ENCODE assay signal across 19 cellular contexts in genomic region chr22:32123657-32124056, GRCh38. TPM values are rescaled to one million over a fixed set of nuclear protein-coding genes. Genes with fewer than 3 reads are reported as not detected.
DNase-seq lines count a peak whose midpoint lies in the region; ATAC-seq, FAIRE-seq and TF ChIP-seq lines count a peak whose summit lies in the region.
"Had no signal": no experiment of that assay in that cellular context is flagged by ENCODE, and none has a peak within 500 bp of the region (broad histone marks: within the 10 kb centered on the region; RNA-seq: fewer than 3 reads in every experiment).

No MANE protein-coding gene starts in this region.

- no peaks in the 10 kb centered on the region for H3K4me1 Mint-ChIP-seq in progenitor cell of endocrine pancreas (ENCODE audit: low read depth)
- H3K4me1 Mint-ChIP-seq in effector memory CD8-positive, alpha-beta T cell (ENCODE audit: low read depth in 2 of 2) = peaks cover 0 to 12% of the 10 kb centered on the region in 2 donors
- peaks cover 13% of the 10 kb centered on the region for H3K4me1 Mint-ChIP-seq in activated CD4-positive, alpha-beta memory T cell treated with anti-CD3 and anti-CD28 coated beads for 36 hours (ENCODE audit: low read depth)

- H3K9me3 Mint-ChIP-seq in progenitor cell of endocrine pancreas (ENCODE audit: low read depth) = no peaks in the 10 kb centered on the region
- no peaks in the 10 kb centered on the region for H3K9me3 Mint-ChIP-seq in effector memory CD8-positive, alpha-beta T cell
- H3K9me3 Mint-ChIP-seq in activated CD4-positive, alpha-beta memory T cell treated with anti-CD3 and anti-CD28 coated beads for 36 hours = no peaks in the 10 kb centered on the region
- H3K9me3 Mint-ChIP-seq: activated B cell treated with CpG ODN at 0.5 μM for 24 hours; dendritic cell treated with granulocyte-macrophage colony-stimulating factor and Interleukin-4, amounts not matched to agents 40 ng/mL and 50 ng/mL, for 4 days had no signal

- no peaks in the 10 kb centered on the region for H3K4me1 ChIP-seq in OCI-LY3 (ENCODE audit: low read length)
- H3K4me1 ChIP-seq: esophagus squamous epithelium, heart right ventricle had no signal

- no peak overlapping the region for H3K9ac ChIP-seq in OCI-LY3 (ENCODE audit: low read length)

- CTCF ChIA-PET in activated CD4-positive, alpha-beta memory T cell treated with anti-CD3 and anti-CD28 coated beads for 36 hours (lab: Charles Lee) = no interaction called here

- H3K36me3 Mint-ChIP-seq in progenitor cell of endocrine pancreas (ENCODE audit: insufficient read depth) = no peaks in the 10 kb centered on the region
- H3K36me3 Mint-ChIP-seq in effector memory CD8-positive, alpha-beta T cell (ENCODE audit: insufficient read depth) = peaks cover 5% of the 10 kb centered on the region
- no peaks in the 10 kb centered on the region for H3K36me3 Mint-ChIP-seq in activated CD4-positive, alpha-beta memory T cell treated with anti-CD3 and anti-CD28 coated beads for 36 hours
- H3K36me3 Mint-ChIP-seq: activated CD8-positive, alpha-beta memory T cell treated with anti-CD3 and anti-CD28 coated beads, Interleukin-2, amount 10 ng/mL, durations not matched to agents 7 days and 5 days; CD14-positive monocyte; naive B cell had no signal

- intact Hi-C loops in activated CD4-positive, alpha-beta memory T cell treated with anti-CD3 and anti-CD28 coated beads for 36 hours (cut with micrococcal nuclease) = no loop called here

- H3K27ac ChIP-seq in OCI-LY3 (ENCODE audit: low read length) = no peak overlapping the region
- H3K27ac ChIP-seq: esophagus squamous epithelium, heart right ventricle had no signal

- no peaks in the 10 kb centered on the region for H3K79me2 ChIP-seq in OCI-LY3 (ENCODE audit: low read length)

- H3K9me3 ChIP-seq in OCI-LY3 (ENCODE audit: insufficient read depth, low read length) = no peaks in the 10 kb centered on the region
- H3K9me3 ChIP-seq: esophagus squamous epithelium, heart right ventricle had no signal

- POLR2A ChIA-PET in activated CD4-positive, alpha-beta memory T cell treated with anti-CD3 and anti-CD28 coated beads for 36 hours (lab: Charles Lee) = no interaction called here

- TF ChIP-seq CTCF in OCI-LY3 (IDR thresholded peaks at IDR 0.05; ENCODE audit: low read depth, low read length) (peak; percentile 39), epithelial cell of proximal tubule (conservative IDR thresholded peaks at IDR 0.05; ENCODE audit: low read depth, low read length) (peak; percentile 21), progenitor cell of endocrine pancreas (IDR thresholded peaks at IDR 0.05; ENCODE audit: unreplicated experiment) (peak; percentile 25)

- H3K27me3 ChIP-seq in OCI-LY3 (ENCODE audit: low read depth, low read length) = no peaks in the 10 kb centered on the region
- H3K27me3 ChIP-seq: esophagus squamous epithelium, heart right ventricle had no signal

- H3K27me3 Mint-ChIP-seq in progenitor cell of endocrine pancreas = peaks cover 8% of the 10 kb centered on the region
- peaks cover 0 to 11% of the 10 kb centered on the region in 2 donors for H3K27me3 Mint-ChIP-seq in effector memory CD8-positive, alpha-beta T cell
- no peaks in the 10 kb centered on the region for H3K27me3 Mint-ChIP-seq in activated CD4-positive, alpha-beta memory T cell treated with anti-CD3 and anti-CD28 coated beads for 36 hours
- H3K27me3 Mint-ChIP-seq: activated B cell treated with CpG ODN at 0.5 μM for 24 hours; activated CD8-positive, alpha-beta memory T cell treated with anti-CD3 and anti-CD28 coated beads, Interleukin-2, amount 10 ng/mL, durations not matched to agents 7 days and 5 days had no signal

- H3K27ac Mint-ChIP-seq in progenitor cell of endocrine pancreas = no peak overlapping the region
- H3K27ac Mint-ChIP-seq in effector memory CD8-positive, alpha-beta T cell = no peak overlapping the region
- no peak overlapping the region for H3K27ac Mint-ChIP-seq in activated CD4-positive, alpha-beta memory T cell treated with anti-CD3 and anti-CD28 coated beads for 36 hours
- H3K27ac Mint-ChIP-seq: activated B cell treated with CpG ODN at 0.5 μM for 24 hours; activated CD8-positive, alpha-beta memory T cell treated with anti-CD3 and anti-CD28 coated beads, Interleukin-2, amount 10 ng/mL, durations not matched to agents 7 days and 5 days; CD14-positive monocyte; dendritic cell treated with granulocyte-macrophage colony-stimulating factor and Interleukin-4, amounts not matched to agents 40 ng/mL and 50 ng/mL, for 4 days had no signal

- no peaks in the 10 kb centered on the region for H4K20me1 ChIP-seq in OCI-LY3 (ENCODE audit: insufficient read depth, low read length)

- H3K4me2 ChIP-seq in OCI-LY3 (ENCODE audit: low read length) = no peak overlapping the region

- peak; percentile 31 for DNase-seq in DMS53 (lab: John Stamatoyannopoulos, UW)
- DNase-seq in DMS53 treated with DMSO at 0.1 percent for 48 hours (lab: John Stamatoyannopoulos, UW; ENCODE audit: unreplicated experiment) = no peak
- DNase-seq in epithelial cell of proximal tubule (ENCODE audit: low read depth) = no peak
- DNase-seq in progenitor cell of endocrine pancreas (ENCODE audit: low spot score, unreplicated experiment) = no peak
- no peak for DNase-seq in effector memory CD8-positive, alpha-beta T cell
- no peak for DNase-seq in HTR-8/SVneo (ENCODE audit: insufficient read length, low spot score)
- DNase-seq in activated CD4-positive, alpha-beta memory T cell treated with anti-CD3 and anti-CD28 coated beads for 36 hours = no peak
- DNase-seq: 8988T; activated B cell treated with CpG ODN at 0.5 μM for 24 hours; activated CD8-positive, alpha-beta memory T cell treated with anti-CD3 and anti-CD28 coated beads, Interleukin-2, amount 10 ng/mL, durations not matched to agents 7 days and 5 days; esophagus squamous epithelium; heart right ventricle; naive B cell had no signal

- no peak for ATAC-seq in effector memory CD8-positive, alpha-beta T cell (replicated peaks)
- ATAC-seq: activated CD8-positive, alpha-beta memory T cell treated with anti-CD3 and anti-CD28 coated beads, Interleukin-2, amount 10 ng/mL, durations not matched to agents 7 days and 5 days had no signal

- no peak overlapping the region for H3K4me3 ChIP-seq in OCI-LY3 (ENCODE audit: low read length)
- no peak overlapping the region for H3K4me3 ChIP-seq in epithelial cell of proximal tubule (ENCODE audit: low read depth, low read length)
- H3K4me3 ChIP-seq: esophagus squamous epithelium, heart right ventricle had no signal

- no peak for FAIRE-seq in HTR-8/SVneo (lab: Jason Lieb, UNC)
- FAIRE-seq: astrocyte had no signal

- H3K36me3 ChIP-seq in OCI-LY3 (replicated peaks; ENCODE audit: low read depth, low read length) = no peaks in the 10 kb centered on the region
- H3K36me3 ChIP-seq: esophagus squamous epithelium, heart right ventricle had no signal

- no peak overlapping the region for H3K4me3 Mint-ChIP-seq in progenitor cell of endocrine pancreas (ENCODE audit: low read depth)
- H3K4me3 Mint-ChIP-seq in effector memory CD8-positive, alpha-beta T cell = no peak overlapping the region
- no peak overlapping the region for H3K4me3 Mint-ChIP-seq in activated CD4-positive, alpha-beta memory T cell treated with anti-CD3 and anti-CD28 coated beads for 36 hours
- H3K4me3 Mint-ChIP-seq: activated B cell treated with CpG ODN at 0.5 μM for 24 hours; activated CD8-positive, alpha-beta memory T cell treated with anti-CD3 and anti-CD28 coated beads, Interleukin-2, amount 10 ng/mL, durations not matched to agents 7 days and 5 days; CD14-positive monocyte; dendritic cell treated with granulocyte-macrophage colony-stimulating factor and Interleukin-4, amounts not matched to agents 40 ng/mL and 50 ng/mL, for 4 days had no signal

- no peak overlapping the region for H2AFZ ChIP-seq in OCI-LY3 (ENCODE audit: low read depth, low read length)

RNA-seq across cellular contexts. Expression of gene C22orf42, which starts 35.4 kb away (rescaled TPM):
- total RNA-seq in epithelial cell of proximal tubule (not detected in 2 replicates), progenitor cell of endocrine pancreas (13.2 and 13.9 TPM in 2 replicates)
- not detected for total RNA-seq in activated CD4-positive, alpha-beta memory T cell treated with anti-CD3 and anti-CD28 coated beads for 36 hours
- total RNA-seq: activated B cell treated with CpG ODN at 0.5 μM for 24 hours; activated CD8-positive, alpha-beta memory T cell treated with anti-CD3 and anti-CD28 coated beads, Interleukin-2, amount 10 ng/mL, durations not matched to agents 7 days and 5 days; astrocyte; esophagus squamous epithelium; heart right ventricle; liver; subcutaneous adipose tissue had no signal

Comparison
In these comparisons a context has a peak if more than half of its experiments do, and no peak if none do; other contexts are left out.
1. RNA of gene C22orf42, which starts 35.4 kb away (total RNA-seq): 13.2 to 13.9 TPM in progenitor cell of endocrine pancreas; not detected in epithelial cell of proximal tubule and not detected in activated CD4-positive, alpha-beta memory T cell treated with anti-CD3 and anti-CD28 coated beads for 36 hours; every median in the first group is over 10 times any median in the second.
2. Peak in every context shown above with its lines, with median percentiles within 50 percentile points of each other: CTCF ChIP-seq.